ENCODE assay signal across 5 cellular contexts in genomic region chr1:2809656-2810055, GRCh38.
"Had no signal": no experiment of that assay in that cellular context is flagged by ENCODE, and none has a peak within 500 bp of the region (broad histone marks: within the 10 kb centered on the region; RNA-seq: fewer than 3 reads in every experiment).

No MANE protein-coding gene starts in this region.

- ATAC-seq: K562 had no signal

- DNase-seq: IMR-90, KBM-7, KG1 had no signal

- H3K27ac ChIP-seq: HL-60 had no signal

- H3K4me3 ChIP-seq: K562 had no signal
